ENCODE assay signal across 19 cellular contexts in the genomic region with DNA sequence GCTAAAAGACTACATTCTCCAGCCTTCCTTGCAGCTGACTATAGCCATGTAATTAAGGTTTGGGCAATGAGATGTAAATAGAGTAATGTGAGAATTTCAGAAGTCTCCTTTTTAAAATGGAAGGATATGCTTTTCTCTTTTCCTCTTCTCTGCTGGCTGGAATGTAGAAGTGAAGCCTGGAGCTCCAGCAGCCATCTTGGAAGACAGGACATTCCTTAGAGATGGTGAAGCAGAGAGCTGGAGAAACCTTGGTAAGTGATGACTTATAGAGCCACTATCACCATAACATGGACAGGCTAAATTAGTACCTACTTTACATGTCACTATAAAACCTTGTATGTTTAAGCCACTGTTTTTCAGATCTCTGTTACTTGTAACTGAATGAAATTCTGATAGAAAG.
"Had no signal": no experiment of that assay in that cellular context is flagged by ENCODE, and none has a peak within 500 bp of the region (broad histone marks: within the 10 kb centered on the region; RNA-seq: fewer than 3 reads in every experiment).

No MANE protein-coding gene starts in this region.

- H3K9me3 Mint-ChIP-seq: naive B cell, nephron had no signal

- H3K4me3 ChIP-seq: dorsolateral prefrontal cortex, lung, pancreas had no signal

- H3K4me3 Mint-ChIP-seq: immature natural killer cell, naive B cell, nephron had no signal

- H3K27me3 Mint-ChIP-seq: naive B cell, progenitor cell of endocrine pancreas had no signal

- H3K27ac Mint-ChIP-seq: immature natural killer cell, naive B cell, progenitor cell of endocrine pancreas had no signal

- H3K27ac ChIP-seq: dorsolateral prefrontal cortex, pancreas had no signal

- ATAC-seq: esophagus mucosa, left cardiac atrium, left ventricle myocardium superior, pancreas, right cardiac atrium had no signal

- H3K36me3 ChIP-seq: pancreas had no signal

- H3K9me3 ChIP-seq: pancreas had no signal

- H3K27me3 ChIP-seq: dorsolateral prefrontal cortex, pancreas had no signal

- DNase-seq: cortex of kidney; dorsolateral prefrontal cortex; effector CD8-positive, alpha-beta T cell; foreskin fibroblast; immature natural killer cell; left cardiac atrium; left ventricle myocardium superior; mesenchymal stem cell; naive B cell; occipital lobe; pancreas; right cardiac atrium; small intestine; stimulated activated CD4-positive, alpha-beta T cell treated with anti-CD3 and anti-CD28 coated beads, Interleukin-12 subunit alpha, Interleukin-12 subunit beta, amount 100 ng/mL, for 4 hours; stimulated activated naive CD4-positive, alpha-beta T cell treated with Interleukin-2 at 50 U/mL for 16 hours had no signal
